Comparison of ENCODE assay signal across 9 cellular contexts in the genomic region with DNA sequence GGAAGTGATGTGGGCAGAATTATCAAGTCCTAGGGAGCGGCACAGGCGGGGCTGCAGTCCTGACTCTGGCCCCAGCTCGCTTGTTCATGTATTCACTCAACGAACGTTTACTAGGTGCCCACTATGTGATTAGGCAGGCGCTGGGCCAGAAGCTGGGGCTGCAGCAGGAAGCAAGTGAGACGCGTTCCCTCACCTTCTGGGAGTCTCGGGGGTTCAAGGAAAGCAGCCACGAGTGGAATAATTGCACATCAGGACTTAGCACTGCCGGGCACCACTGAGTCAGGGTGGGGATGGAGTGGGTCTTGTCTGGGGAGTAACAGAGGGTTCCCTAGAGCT. TPM values are rescaled to one million over a fixed set of nuclear protein-coding genes. Genes with fewer than 3 reads are reported as not detected.
DNase-seq lines count a peak whose midpoint lies in the region; ATAC-seq and TF ChIP-seq lines count a peak whose summit lies in the region.
"Had no signal": no experiment of that assay in that cellular context is flagged by ENCODE, and none has a peak within 500 bp of the region (broad histone marks: within the 10 kb centered on the region; RNA-seq: fewer than 3 reads in every experiment).

No MANE protein-coding gene starts in this region.

- ATAC-seq in activated naive CD8-positive, alpha-beta T cell treated with anti-CD3 and anti-CD28 coated beads, Interleukin-2, amount 10 ng/mL, durations not matched to agents 7 days and 5 days (ENCODE audit: low read depth), result no peak
- no peak for ATAC-seq in activated naive CD8-positive, alpha-beta T cell treated with anti-CD3 and anti-CD28 coated beads, Interleukin-2, amount 50 U/mL, for 24 hours
- no peak for ATAC-seq in thoracic aorta (ENCODE audit: insufficient number of reproducible peaks, low FRiP score, low read depth)
- no peak for ATAC-seq in effector memory CD8-positive, alpha-beta T cell (replicated peaks)
- no peak for ATAC-seq in HG03354 (IDR thresholded peaks at IDR 0.05; ENCODE audit: poor library complexity, severe bottlenecking, unreplicated experiment)

- H3K4me3 ChIP-seq in iPS-18c (ENCODE audit: insufficient read depth, low read depth, low read length), result peak overlapping the region; percentile 2; the same call in 1 of the 2 replicates
- peak overlapping the region; percentile 87 for H3K4me3 ChIP-seq in thoracic aorta

- H3K9me3 Mint-ChIP-seq in activated naive CD8-positive, alpha-beta T cell treated with anti-CD3 and anti-CD28 coated beads, Interleukin-2, amount 10 ng/mL, durations not matched to agents 7 days and 5 days, result no peaks in the 10 kb centered on the region
- H3K9me3 Mint-ChIP-seq in activated naive CD8-positive, alpha-beta T cell treated with anti-CD3 and anti-CD28 coated beads, Interleukin-2, amount 50 U/mL, for 24 hours, result no peaks in the 10 kb centered on the region
- no peaks in the 10 kb centered on the region for H3K9me3 Mint-ChIP-seq in effector memory CD8-positive, alpha-beta T cell
- H3K9me3 Mint-ChIP-seq: mesothelial cell of epicardium had no signal

- no peaks in the 10 kb centered on the region for H3K27me3 Mint-ChIP-seq in activated naive CD8-positive, alpha-beta T cell treated with anti-CD3 and anti-CD28 coated beads, Interleukin-2, amount 10 ng/mL, durations not matched to agents 7 days and 5 days
- no peaks in the 10 kb centered on the region for H3K27me3 Mint-ChIP-seq in activated naive CD8-positive, alpha-beta T cell treated with anti-CD3 and anti-CD28 coated beads, Interleukin-2, amount 50 U/mL, for 24 hours
- no peaks in the 10 kb centered on the region for H3K27me3 Mint-ChIP-seq in effector memory CD8-positive, alpha-beta T cell

- peaks cover 9% of the 10 kb centered on the region for H3K4me1 Mint-ChIP-seq in activated naive CD8-positive, alpha-beta T cell treated with anti-CD3 and anti-CD28 coated beads, Interleukin-2, amount 10 ng/mL, durations not matched to agents 7 days and 5 days
- peaks cover 14% of the 10 kb centered on the region for H3K4me1 Mint-ChIP-seq in activated naive CD8-positive, alpha-beta T cell treated with anti-CD3 and anti-CD28 coated beads, Interleukin-2, amount 50 U/mL, for 24 hours
- peaks cover 9 to 12% of the 10 kb centered on the region in 2 donors for H3K4me1 Mint-ChIP-seq in effector memory CD8-positive, alpha-beta T cell (ENCODE audit: low read depth in 2 of 2)

- H3K36me3 Mint-ChIP-seq in activated naive CD8-positive, alpha-beta T cell treated with anti-CD3 and anti-CD28 coated beads, Interleukin-2, amount 10 ng/mL, durations not matched to agents 7 days and 5 days, result no peaks in the 10 kb centered on the region
- H3K36me3 Mint-ChIP-seq in activated naive CD8-positive, alpha-beta T cell treated with anti-CD3 and anti-CD28 coated beads, Interleukin-2, amount 50 U/mL, for 24 hours (ENCODE audit: low read depth), result no peaks in the 10 kb centered on the region
- peaks cover 9% of the 10 kb centered on the region for H3K36me3 Mint-ChIP-seq in effector memory CD8-positive, alpha-beta T cell (ENCODE audit: insufficient read depth)
- H3K36me3 Mint-ChIP-seq: mesothelial cell of epicardium had no signal

- no peaks in the 10 kb centered on the region for H3K9me3 ChIP-seq in iPS-18c (ENCODE audit: control insufficient read depth, insufficient read depth, low read length)
- H3K9me3 ChIP-seq in thoracic aorta, result no peaks in the 10 kb centered on the region

- CTCF ChIA-PET in RWPE1 (lab: Yijun Ruan, JAX), result interaction anchor here (0.5 to 1.5 kb wide), 2 partner anchors 69 to 75 kb away, joined by 3 to 5 read pairs; no protein-coding TSS in a partner anchor

- POLR2A ChIA-PET in activated naive CD8-positive, alpha-beta T cell treated with anti-CD3 and anti-CD28 coated beads, Interleukin-2, amount 10 ng/mL, durations not matched to agents 7 days and 5 days (lab: Charles Lee), result interaction anchor here (0.6 to 1.0 kb wide), 2 partner anchors 12 to 221 kb away, joined by 3 read pairs; no protein-coding TSS in a partner anchor
- POLR2A ChIA-PET in RWPE1 (lab: Yijun Ruan, JAX; ENCODE audit: low non-redundant PET), result no interaction called here

- H3K36me3 ChIP-seq in thoracic aorta, result no peaks in the 10 kb centered on the region

- H3K4me3 Mint-ChIP-seq in activated naive CD8-positive, alpha-beta T cell treated with anti-CD3 and anti-CD28 coated beads, Interleukin-2, amount 10 ng/mL, durations not matched to agents 7 days and 5 days, result no peak overlapping the region
- no peak overlapping the region for H3K4me3 Mint-ChIP-seq in activated naive CD8-positive, alpha-beta T cell treated with anti-CD3 and anti-CD28 coated beads, Interleukin-2, amount 50 U/mL, for 24 hours
- H3K4me3 Mint-ChIP-seq in effector memory CD8-positive, alpha-beta T cell, result no peak overlapping the region
- H3K4me3 Mint-ChIP-seq: mesothelial cell of epicardium had no signal

- H3K27ac Mint-ChIP-seq in activated naive CD8-positive, alpha-beta T cell treated with anti-CD3 and anti-CD28 coated beads, Interleukin-2, amount 10 ng/mL, durations not matched to agents 7 days and 5 days, result peak overlapping the region; percentile 57
- H3K27ac Mint-ChIP-seq in activated naive CD8-positive, alpha-beta T cell treated with anti-CD3 and anti-CD28 coated beads, Interleukin-2, amount 50 U/mL, for 24 hours, result no peak overlapping the region
- no peak overlapping the region for H3K27ac Mint-ChIP-seq in effector memory CD8-positive, alpha-beta T cell
- H3K27ac Mint-ChIP-seq: mesothelial cell of epicardium had no signal

- H3K27ac ChIP-seq in RWPE1, result peak overlapping the region; percentile 51; the same call in 1 of the 2 replicates
- H3K27ac ChIP-seq in thoracic aorta, result no peak overlapping the region

- no peaks in the 10 kb centered on the region for H3K4me1 ChIP-seq in thoracic aorta (ENCODE audit: control insufficient read depth in 1 of 2, low read depth in 2 of 2)

- TF ChIP-seq CTCF in RWPE1 (conservative IDR thresholded peaks at IDR 0.05; ENCODE audit: low read depth), result no peak
- no peak for TF ChIP-seq CTCF in thoracic aorta (IDR thresholded peaks at IDR 0.05)

- no peak for DNase-seq in activated naive CD8-positive, alpha-beta T cell treated with anti-CD3 and anti-CD28 coated beads, Interleukin-2, amount 10 ng/mL, durations not matched to agents 7 days and 5 days
- DNase-seq in activated naive CD8-positive, alpha-beta T cell treated with anti-CD3 and anti-CD28 coated beads, Interleukin-2, amount 50 U/mL, for 24 hours, result no peak
- no peak for DNase-seq in RWPE1 (ENCODE audit: low spot score)
- DNase-seq in thoracic aorta (ENCODE audit: low spot score), result no peak
- no peak for DNase-seq in effector memory CD8-positive, alpha-beta T cell
- no peak for DNase-seq in cerebellum (ENCODE audit: low spot score)

- H3K27me3 ChIP-seq in thoracic aorta (replicated peaks; ENCODE audit: insufficient read depth), result no peaks in the 10 kb centered on the region

RNA-seq across cellular contexts. Expression of gene LMTK3, which starts 2.5 kb away (rescaled TPM):
- total RNA-seq in activated naive CD8-positive, alpha-beta T cell treated with anti-CD3 and anti-CD28 coated beads, Interleukin-2, amount 10 ng/mL, durations not matched to agents 7 days and 5 days, result 10 to 100 TPM; 10.2 to 12.8 TPM
- total RNA-seq in thoracic aorta (1 to 10 TPM in 1 of 2 donors, under 1 TPM in 1; 0.41 to 4.5 TPM), cerebellum (7.0 TPM)

RNA-seq across cellular contexts. Expression of gene SULT2B1, which starts 37.9 kb away (rescaled TPM):
- total RNA-seq in activated naive CD8-positive, alpha-beta T cell treated with anti-CD3 and anti-CD28 coated beads, Interleukin-2, amount 10 ng/mL, durations not matched to agents 7 days and 5 days, result not detected
- total RNA-seq in thoracic aorta (not detected), cerebellum (not detected)

RNA-seq across cellular contexts. Expression of gene CYTH2, which starts 44.9 kb away (rescaled TPM):
- 10 to 100 TPM; 57.6 to 59.1 TPM for total RNA-seq in activated naive CD8-positive, alpha-beta T cell treated with anti-CD3 and anti-CD28 coated beads, Interleukin-2, amount 10 ng/mL, durations not matched to agents 7 days and 5 days
- total RNA-seq in thoracic aorta, result 10 to 100 TPM; 50.6 to 79.4 TPM
- total RNA-seq in cerebellum, result 49.7 TPM

RNA-seq across cellular contexts. Expression of gene KCNJ14, which starts 58.7 kb away (rescaled TPM):
- total RNA-seq in activated naive CD8-positive, alpha-beta T cell treated with anti-CD3 and anti-CD28 coated beads, Interleukin-2, amount 10 ng/mL, durations not matched to agents 7 days and 5 days, result 1 to 10 TPM; 1.4 TPM
- total RNA-seq in thoracic aorta (1 to 10 TPM in 1 of 2 donors, under 1 TPM in 1; 0.27 to 1.2 TPM), cerebellum (1.6 TPM)
